In the genomic region with DNA sequence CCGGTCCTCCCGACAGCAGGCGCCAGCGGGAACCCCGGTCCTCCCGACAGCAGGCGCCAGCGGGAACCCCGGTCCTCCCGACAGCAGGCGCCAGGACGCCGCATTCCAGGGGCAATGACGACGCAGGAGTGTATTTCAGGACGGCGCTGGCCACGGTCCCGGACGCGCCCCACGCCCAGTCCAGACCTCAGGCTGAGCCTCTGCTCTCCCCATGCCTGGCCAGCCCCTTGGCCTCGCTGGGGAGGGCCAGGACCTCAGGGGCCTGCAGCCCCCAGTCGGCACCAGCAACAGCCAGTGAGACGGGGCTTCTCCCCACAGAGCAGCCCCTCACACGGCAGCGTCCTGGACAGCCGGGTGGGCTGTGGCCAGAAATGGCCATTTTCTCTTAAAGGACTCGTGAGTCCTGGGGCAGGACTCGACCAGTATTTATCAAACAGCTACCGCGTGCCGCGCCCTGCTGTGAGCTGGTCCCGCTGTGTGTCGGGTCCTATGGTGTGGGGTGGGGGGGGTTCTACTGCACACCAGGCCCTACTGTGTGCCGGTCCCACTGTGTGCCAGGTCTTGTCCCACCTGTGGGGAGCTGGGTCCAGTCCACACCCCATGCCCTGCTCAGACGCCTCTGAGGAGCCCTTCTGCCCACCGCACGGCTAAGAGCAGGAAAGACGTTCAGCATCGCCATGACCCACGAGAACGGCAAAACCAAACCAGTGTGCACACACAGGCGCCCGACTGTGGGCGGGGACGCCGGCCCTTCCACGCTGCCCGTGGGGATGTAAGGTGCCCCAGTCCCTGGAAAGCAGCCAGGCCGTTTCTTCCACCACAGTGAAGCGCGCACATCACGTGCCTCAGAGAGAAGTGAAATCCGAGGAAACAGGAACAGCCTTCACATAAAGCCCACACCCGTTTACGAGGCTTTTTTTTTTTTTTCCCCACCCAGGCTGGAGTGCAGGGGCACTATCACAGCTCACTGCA, we compare ENCODE assay signal across 2 cellular contexts.
TF ChIP-seq lines count a peak whose summit lies in the region.

No MANE protein-coding gene starts in this region.

TF ChIP-seq in GM12891, 5 proteins besides CTCF, POLR2A, EP300 and RAD21:
- TF ChIP-seq PAX5 (IDR thresholded peaks at IDR 0.05; ENCODE audit: insufficient read depth, low read length, severe bottlenecking) = no peak
- no peak for TF ChIP-seq TAF1 (IDR thresholded peaks at IDR 0.05; ENCODE audit: low read depth, low read length)
- no peak for TF ChIP-seq POU2F2 (IDR thresholded peaks at IDR 0.05; ENCODE audit: low read depth, low read length)
- TF ChIP-seq SPI1 (IDR thresholded peaks at IDR 0.05; ENCODE audit: low read depth, low read length) = peak; percentile 57
- TF ChIP-seq POLR2AphosphoS5 (IDR thresholded peaks at IDR 0.05; ENCODE audit: low read depth, low read length) = no peak

TF ChIP-seq in H1, 55 proteins besides CTCF, POLR2A, EP300 and RAD21:
- TF ChIP-seq RNF2 (IDR thresholded peaks at IDR 0.05; ENCODE audit: borderline replicate concordance, low read depth, low read length, missing control alignments, poor library complexity, severe bottlenecking) = no peak
- TF ChIP-seq HDAC2 (IDR thresholded peaks at IDR 0.05; ENCODE audit: borderline replicate concordance in 1 of 2, low read depth in 2 of 2, low read length in 2 of 2) = 0 out of 4 replicates have a peak, but pooled peaks of 1 of the 2 experiments have one; percentile 6
- TF ChIP-seq TEAD4 (IDR thresholded peaks at IDR 0.05; ENCODE audit: low read depth, low read length) = peak; percentile 70
- no peak for TF ChIP-seq GABPA (IDR thresholded peaks at IDR 0.05; ENCODE audit: borderline replicate concordance, insufficient read depth, low read length)
- TF ChIP-seq JUND (IDR thresholded peaks at IDR 0.05; ENCODE audit: low read length) = no peak
- TF ChIP-seq CBX5 (IDR thresholded peaks at IDR 0.05; ENCODE audit: low read depth, low read length) = no peak
- peak; percentile 28 for TF ChIP-seq EZH2 (IDR thresholded peaks at IDR 0.05; ENCODE audit: low read depth, low read length, severe bottlenecking)
- no peak for TF ChIP-seq SIN3A (conservative IDR thresholded peaks at IDR 0.05 in 1 of 2, IDR thresholded peaks at IDR 0.05 in 1 of 2; ENCODE audit: low read depth in 1 of 2, low read length in 2 of 2)
